In genomic region chr16:56700631-56701030, GRCh38 we compare ENCODE assay signal across 11 cellular contexts. TPM values are rescaled to one million over a fixed set of nuclear protein-coding genes. Genes with fewer than 3 reads are reported as not detected.
"Had no signal": no experiment of that assay in that cellular context is flagged by ENCODE, and none has a peak within 500 bp of the region (broad histone marks: within the 10 kb centered on the region; RNA-seq: fewer than 3 reads in every experiment).

No MANE protein-coding gene starts in this region.

- DNase-seq: GM23248, GOT3, H7, HFFc6 had no signal

- H3K4me3 Mint-ChIP-seq: HFFc6, IgD-negative memory B cell had no signal

- H3K36me3 ChIP-seq: HAP-1 had no signal

- H3K4me3 ChIP-seq: GM23248, HAP-1 had no signal

- H3K9me3 Mint-ChIP-seq: HFFc6 had no signal

- ATAC-seq: HCT116, HepG2 had no signal

- H3K9me3 ChIP-seq: HAP-1 had no signal

- H3K9ac ChIP-seq: GM23248 had no signal

- H3K27ac ChIP-seq: GM23248, HL-60 had no signal

- H3K27ac Mint-ChIP-seq: HFFc6, IgD-negative memory B cell had no signal

- H3K36me3 Mint-ChIP-seq: IgD-negative memory B cell had no signal

- H3K27me3 Mint-ChIP-seq: IgD-negative memory B cell had no signal

RNA-seq across cellular contexts. Expression of gene MT1H, which starts 31.0 kb away (rescaled TPM):
- total RNA-seq: GM23248, H4, HFFc6, HT1080 had no signal

RNA-seq across cellular contexts. Expression of gene MT1G, which starts 32.8 kb away (rescaled TPM):
- total RNA-seq: GM23248, H4 had no signal

RNA-seq across cellular contexts. Expression of gene MT1F, which starts 42.9 kb away (rescaled TPM):
- total RNA-seq: HFFc6, HT1080 had no signal
